In the genomic region with DNA sequence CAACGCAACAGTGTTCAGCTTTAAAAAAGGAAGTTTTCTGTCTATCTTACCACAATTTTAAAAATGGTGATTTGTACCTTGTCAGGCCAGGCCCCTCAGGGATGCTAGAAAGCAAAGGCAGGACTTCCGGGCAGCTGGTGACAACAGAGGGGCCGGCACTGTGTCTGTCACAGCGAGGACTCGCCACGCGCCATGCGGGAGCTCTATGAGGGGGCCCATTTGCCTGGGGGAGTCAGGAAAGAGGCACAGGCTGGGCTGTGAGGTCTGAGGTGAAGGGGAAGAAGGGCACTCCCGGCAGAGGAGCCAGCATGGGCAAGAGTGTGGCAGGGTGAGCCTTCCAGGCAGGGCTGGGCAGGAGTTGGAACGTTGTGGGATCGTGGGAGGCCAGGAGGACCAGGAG, we compare ENCODE assay signal across 21 cellular contexts. TPM values are rescaled to one million over a fixed set of nuclear protein-coding genes. Genes with fewer than 3 reads are reported as not detected.
DNase-seq lines count a peak whose midpoint lies in the region; ATAC-seq and TF ChIP-seq lines count a peak whose summit lies in the region.
"Had no signal": no experiment of that assay in that cellular context is flagged by ENCODE, and none has a peak within 500 bp of the region (broad histone marks: within the 10 kb centered on the region; RNA-seq: fewer than 3 reads in every experiment).

No MANE protein-coding gene starts in this region.

- no peak for TF ChIP-seq CTCF in activated B cell treated with CpG ODN at 0.5 μM for 24 hours (IDR thresholded peaks at IDR 0.05)

- intact Hi-C loops in activated B cell treated with CpG ODN at 0.5 μM for 24 hours (cut with micrococcal nuclease), result no loop called here

- H3K4me3 Mint-ChIP-seq in activated CD4-positive, alpha-beta T cell treated with anti-CD3 and anti-CD28 coated beads, Interleukin-2, amount 10 ng/mL, durations not matched to agents 7 days and 5 days, result no peak overlapping the region
- H3K4me3 Mint-ChIP-seq in activated B cell treated with CpG ODN at 0.5 μM for 24 hours (peak overlapping the region; percentile 65), immature natural killer cell (peak overlapping the region in 3 of 5 donors; percentile 10 to 46 (median 38))
- no peak overlapping the region for H3K4me3 Mint-ChIP-seq in stimulated activated naive CD8-positive, alpha-beta T cell treated with anti-CD3 and anti-CD28 coated beads, Interleukin-15, amount 100 ng/mL, for 72 hours
- H3K4me3 Mint-ChIP-seq: activated naive CD4-positive, alpha-beta T cell treated with anti-CD3 and anti-CD28 coated beads for 36 hours; activated T-cell treated with anti-CD3 and anti-CD28 coated beads, Interleukin-2, amount 50 U/mL, for 4 hours; mesothelial cell of epicardium had no signal

- POLR2A ChIA-PET in activated CD4-positive, alpha-beta T cell treated with anti-CD3 and anti-CD28 coated beads, Interleukin-2, amount 10 ng/mL, durations not matched to agents 7 days and 5 days (lab: Charles Lee), result no interaction called here
- POLR2A ChIA-PET in activated B cell treated with CpG ODN at 0.5 μM for 24 hours (lab: Charles Lee), result interaction anchor here (0.7 to 2.9 kb wide), 7 partner anchors 15 to 51 kb away, joined by 3 to 14 read pairs (median 7); no protein-coding TSS in a partner anchor

- H3K36me3 Mint-ChIP-seq in activated CD4-positive, alpha-beta T cell treated with anti-CD3 and anti-CD28 coated beads, Interleukin-2, amount 10 ng/mL, durations not matched to agents 7 days and 5 days (ENCODE audit: low read depth), result peaks cover 4% of the 10 kb centered on the region
- H3K36me3 Mint-ChIP-seq in activated B cell treated with CpG ODN at 0.5 μM for 24 hours (ENCODE audit: low read depth) (peaks cover 5% of the 10 kb centered on the region), immature natural killer cell (peaks cover 0 to 15% (median 13%) of the 10 kb centered on the region in 3 donors)
- H3K36me3 Mint-ChIP-seq: mesothelial cell of epicardium had no signal

- ATAC-seq in activated B cell treated with CpG ODN at 0.5 μM for 24 hours (ENCODE audit: low read depth), result peak; percentile 21
- no peak for ATAC-seq in stimulated activated naive CD8-positive, alpha-beta T cell treated with anti-CD3 and anti-CD28 coated beads, Interleukin-15, amount 100 ng/mL, for 72 hours
- ATAC-seq: activated T-cell treated with anti-CD3 and anti-CD28 coated beads, Interleukin-2, amount 50 U/mL, for 4 hours; left lobe of liver had no signal

- no peaks in the 10 kb centered on the region for H3K27me3 Mint-ChIP-seq in activated CD4-positive, alpha-beta T cell treated with anti-CD3 and anti-CD28 coated beads, Interleukin-2, amount 10 ng/mL, durations not matched to agents 7 days and 5 days
- H3K27me3 Mint-ChIP-seq in activated B cell treated with CpG ODN at 0.5 μM for 24 hours (no peaks in the 10 kb centered on the region), immature natural killer cell (ENCODE audit: low read depth in 3 of 3) (peaks cover 2 to 9% (median 2%) of the 10 kb centered on the region in 3 donors)
- H3K27me3 Mint-ChIP-seq in stimulated activated naive CD8-positive, alpha-beta T cell treated with anti-CD3 and anti-CD28 coated beads, Interleukin-15, amount 100 ng/mL, for 72 hours, result no peaks in the 10 kb centered on the region

- CTCF ChIA-PET in activated CD4-positive, alpha-beta T cell treated with anti-CD3 and anti-CD28 coated beads, Interleukin-2, amount 10 ng/mL, durations not matched to agents 7 days and 5 days (lab: Charles Lee), result no interaction called here
- CTCF ChIA-PET in activated B cell treated with CpG ODN at 0.5 μM for 24 hours (lab: Charles Lee), result interaction anchor here (2.7 kb wide), 1 partner anchor 26 kb away, joined by 12 read pairs; no protein-coding TSS in a partner anchor

- H3K9me3 Mint-ChIP-seq in activated CD4-positive, alpha-beta T cell treated with anti-CD3 and anti-CD28 coated beads, Interleukin-2, amount 10 ng/mL, durations not matched to agents 7 days and 5 days, result no peaks in the 10 kb centered on the region
- no peaks in the 10 kb centered on the region for H3K9me3 Mint-ChIP-seq in activated B cell treated with CpG ODN at 0.5 μM for 24 hours
- no peaks in the 10 kb centered on the region for H3K9me3 Mint-ChIP-seq in immature natural killer cell
- H3K9me3 Mint-ChIP-seq in stimulated activated naive CD8-positive, alpha-beta T cell treated with anti-CD3 and anti-CD28 coated beads, Interleukin-15, amount 100 ng/mL, for 72 hours, result no peaks in the 10 kb centered on the region
- H3K9me3 Mint-ChIP-seq: activated naive CD4-positive, alpha-beta T cell treated with anti-CD3 and anti-CD28 coated beads for 36 hours; activated T-cell treated with anti-CD3 and anti-CD28 coated beads, Interleukin-2, amount 50 U/mL, for 4 hours; mesothelial cell of epicardium had no signal

- H3K4me1 Mint-ChIP-seq in activated CD4-positive, alpha-beta T cell treated with anti-CD3 and anti-CD28 coated beads, Interleukin-2, amount 10 ng/mL, durations not matched to agents 7 days and 5 days, result peaks cover 48% of the 10 kb centered on the region
- H3K4me1 Mint-ChIP-seq in activated B cell treated with CpG ODN at 0.5 μM for 24 hours (peaks cover 74% of the 10 kb centered on the region), immature natural killer cell (peaks cover 70 to 73% of the 10 kb centered on the region in 2 donors)
- H3K4me1 Mint-ChIP-seq in stimulated activated naive CD8-positive, alpha-beta T cell treated with anti-CD3 and anti-CD28 coated beads, Interleukin-15, amount 100 ng/mL, for 72 hours, result peaks cover 54% of the 10 kb centered on the region
- H3K4me1 Mint-ChIP-seq: mesothelial cell of epicardium had no signal

- no peak for DNase-seq in activated CD4-positive, alpha-beta T cell treated with anti-CD3 and anti-CD28 coated beads, Interleukin-2, amount 10 ng/mL, durations not matched to agents 7 days and 5 days
- no peak for DNase-seq in activated CD4-positive, alpha-beta T cell treated with anti-CD3 and anti-CD28 coated beads, Interleukin-2, amount 50 U/mL, for 48 hours
- DNase-seq in activated B cell treated with CpG ODN at 0.5 μM for 24 hours (no peak), immature natural killer cell (no peak), NCI-H524 treated with DMSO at 0.1 percent for 48 hours (lab: John Stamatoyannopoulos, UW) (no peak), occipital lobe (lab: John Stamatoyannopoulos, UW) (no peak), NAMALWA (ENCODE audit: low spot score) (no peak)
- DNase-seq in stimulated activated naive CD8-positive, alpha-beta T cell treated with anti-CD3 and anti-CD28 coated beads, Interleukin-15, amount 100 ng/mL, for 72 hours, result no peak
- DNase-seq: activated naive CD4-positive, alpha-beta T cell treated with anti-CD3 and anti-CD28 coated beads for 36 hours; activated T-cell treated with anti-CD3 and anti-CD28 coated beads, Interleukin-2, amount 50 U/mL, for 4 hours; erythroblast; foreskin fibroblast; heart right ventricle; NCI-H2107; NCI-H510A; small intestine; stomach; trophoblast cell; WERI-Rb-1 had no signal

- H3K27ac Mint-ChIP-seq in activated CD4-positive, alpha-beta T cell treated with anti-CD3 and anti-CD28 coated beads, Interleukin-2, amount 10 ng/mL, durations not matched to agents 7 days and 5 days, result peak overlapping the region; percentile 74
- H3K27ac Mint-ChIP-seq in activated B cell treated with CpG ODN at 0.5 μM for 24 hours (peak overlapping the region; percentile 89), immature natural killer cell (peak overlapping the region; percentile 3 to 96 (median 86))
- peak overlapping the region; percentile 49 to 89 for H3K27ac Mint-ChIP-seq in stimulated activated naive CD8-positive, alpha-beta T cell treated with anti-CD3 and anti-CD28 coated beads, Interleukin-15, amount 100 ng/mL, for 72 hours
- H3K27ac Mint-ChIP-seq: activated naive CD4-positive, alpha-beta T cell treated with anti-CD3 and anti-CD28 coated beads for 36 hours; mesothelial cell of epicardium had no signal

RNA-seq across cellular contexts. Expression of a gene that starts 7.0 kb away (rescaled TPM):
- 10 to 100 TPM; 58.2 to 70.4 TPM for total RNA-seq in activated CD4-positive, alpha-beta T cell treated with anti-CD3 and anti-CD28 coated beads, Interleukin-2, amount 10 ng/mL, durations not matched to agents 7 days and 5 days
- total RNA-seq in activated B cell treated with CpG ODN at 0.5 μM for 24 hours, result 260 and 296 TPM in 2 replicates
- polyA plus RNA-seq in immature natural killer cell, result 10 to 100 TPM in 2 of 3 donors, 1 to 10 TPM in 1; 9.0 to 40.5 (median 15.3) TPM
- total RNA-seq in occipital lobe, result 14.3 TPM

Comparison
In these comparisons a context has a peak if more than half of its experiments do, and no peak if none do; other contexts are left out.
1. H3K4me3 Mint-ChIP-seq: peak in activated B cell treated with CpG ODN at 0.5 μM for 24 hours (single experiment) and immature natural killer cell (3 of 5); none in activated CD4-positive, alpha-beta T cell treated with anti-CD3 and anti-CD28 coated beads, Interleukin-2, amount 10 ng/mL, durations not matched to agents 7 days and 5 days (single experiment) and stimulated activated naive CD8-positive, alpha-beta T cell treated with anti-CD3 and anti-CD28 coated beads, Interleukin-15, amount 100 ng/mL, for 72 hours (0 of 2).
2. Peak in every context shown above with its lines, with median percentiles within 50 percentile points of each other: H3K27ac Mint-ChIP-seq.